Comparison of ENCODE assay signal across 30 cellular contexts in the genomic region with DNA sequence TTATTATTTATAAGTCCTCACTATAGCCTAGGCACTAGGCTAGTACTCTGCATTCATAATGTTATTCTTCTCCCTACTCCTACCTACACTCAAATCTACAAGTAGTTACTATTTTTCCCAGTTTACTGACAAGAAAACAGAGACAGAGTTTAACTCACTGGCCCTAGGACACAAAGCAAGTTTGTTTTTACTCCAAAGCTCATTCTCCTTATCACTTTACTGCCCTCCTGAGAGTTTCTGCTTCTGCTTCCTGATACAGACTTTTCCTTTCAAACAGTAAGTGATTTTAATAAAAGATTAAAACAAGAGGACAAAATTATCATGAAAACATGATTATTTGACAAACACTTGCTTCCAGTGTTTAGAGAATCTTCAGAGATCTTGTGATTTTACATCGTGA.
"Had no signal": no experiment of that assay in that cellular context is flagged by ENCODE, and none has a peak within 500 bp of the region (broad histone marks: within the 10 kb centered on the region; RNA-seq: fewer than 3 reads in every experiment).

No MANE protein-coding gene starts in this region.

- H3K9me3 ChIP-seq: ovary, prostate gland, right atrium auricular region, right lobe of liver, sigmoid colon, suprapubic skin, testis, tibial artery, upper lobe of left lung, vagina had no signal

- H3K9ac ChIP-seq: neural progenitor cell, parathyroid adenoma had no signal

- ATAC-seq: naive thymus-derived CD4-positive, alpha-beta T cell; natural killer cell; right lobe of liver; stimulated activated memory B cell treated with anti-CD40 and anti-IgM and Interleukin-4, amounts not matched to agents 10 μg/mL and 1 μg/mL and 100 μg/mL, for 72 hours; stimulated activated naive CD8-positive, alpha-beta T cell treated with anti-CD3 and anti-CD28 coated beads, Interleukin-15, amount 100 ng/mL, for 72 hours; stimulated activated naive CD8-positive, alpha-beta T cell treated with anti-CD3 and anti-CD28 coated beads, Interleukin-15, Interleukin-2, amounts not matched to agents 100 U/mL and 50 U/mL, for 24 hours had no signal

- H3K27ac ChIP-seq: neural progenitor cell, ovary, parathyroid adenoma, prostate gland, right atrium auricular region, right lobe of liver, sigmoid colon, spleen, suprapubic skin, testis, tibial artery, upper lobe of left lung, vagina had no signal

- DNase-seq: naive thymus-derived CD4-positive, alpha-beta T cell; natural killer cell; occipital lobe; ovary; posterior cingulate gyrus; retina; right lobe of liver; sigmoid colon; spleen; stimulated activated CD4-positive, alpha-beta T cell treated with anti-CD3 and anti-CD28 coated beads, Interleukin-12 subunit alpha, Interleukin-12 subunit beta, amount 100 ng/mL, for 4 hours; stimulated activated CD4-positive, alpha-beta T cell treated with anti-CD3 and anti-CD28 coated beads, Interleukin-1b, Interleukin-23, amount 100 ng/mL, for 48 hours; stimulated activated CD4-positive, alpha-beta T cell treated with anti-CD3 and anti-CD28 coated beads, Interleukin-4, amount 100 ng/mL, for 1 hour; stimulated activated CD4-positive, alpha-beta T cell treated with anti-CD3 and anti-CD28 coated beads, Interleukin-4, amount 100 ng/mL, for 4 hours; stimulated activated CD8-positive, alpha-beta memory T cell treated with anti-CD3 and anti-CD28 coated beads, Interleukin-4, amount 100 ng/mL, for 48 hours; stimulated activated naive CD4-positive, alpha-beta T cell; stimulated activated naive CD8-positive, alpha-beta T cell treated with anti-CD3 and anti-CD28 coated beads, Interleukin-15, amount 100 ng/mL, for 72 hours; stimulated activated naive CD8-positive, alpha-beta T cell treated with anti-CD3 and anti-CD28 coated beads, Interleukin-15, Interleukin-2, amounts not matched to agents 100 U/mL and 50 U/mL, for 24 hours; substantia nigra; testis; tibial artery; trophoblast cell; upper lobe of left lung had no signal

- H3K36me3 ChIP-seq: neural progenitor cell, ovary, prostate gland, right atrium auricular region, right lobe of liver, sigmoid colon, spleen, suprapubic skin, tibial artery, upper lobe of left lung, vagina had no signal

- H3K27me3 ChIP-seq: neural progenitor cell, ovary, right atrium auricular region, right lobe of liver, spleen, suprapubic skin, testis, tibial artery, upper lobe of left lung, vagina had no signal

- H3K4me3 ChIP-seq: neural progenitor cell, ovary, prostate gland, right atrium auricular region, right lobe of liver, sigmoid colon, smooth muscle cell, spleen, suprapubic skin, testis, tibial artery, upper lobe of left lung, vagina had no signal

- H3K4me1 ChIP-seq: prostate gland, right atrium auricular region, right lobe of liver, sigmoid colon, spleen, suprapubic skin, testis, tibial artery, upper lobe of left lung, vagina had no signal
